Comparison of ENCODE assay signal across 32 cellular contexts in the genomic region with DNA sequence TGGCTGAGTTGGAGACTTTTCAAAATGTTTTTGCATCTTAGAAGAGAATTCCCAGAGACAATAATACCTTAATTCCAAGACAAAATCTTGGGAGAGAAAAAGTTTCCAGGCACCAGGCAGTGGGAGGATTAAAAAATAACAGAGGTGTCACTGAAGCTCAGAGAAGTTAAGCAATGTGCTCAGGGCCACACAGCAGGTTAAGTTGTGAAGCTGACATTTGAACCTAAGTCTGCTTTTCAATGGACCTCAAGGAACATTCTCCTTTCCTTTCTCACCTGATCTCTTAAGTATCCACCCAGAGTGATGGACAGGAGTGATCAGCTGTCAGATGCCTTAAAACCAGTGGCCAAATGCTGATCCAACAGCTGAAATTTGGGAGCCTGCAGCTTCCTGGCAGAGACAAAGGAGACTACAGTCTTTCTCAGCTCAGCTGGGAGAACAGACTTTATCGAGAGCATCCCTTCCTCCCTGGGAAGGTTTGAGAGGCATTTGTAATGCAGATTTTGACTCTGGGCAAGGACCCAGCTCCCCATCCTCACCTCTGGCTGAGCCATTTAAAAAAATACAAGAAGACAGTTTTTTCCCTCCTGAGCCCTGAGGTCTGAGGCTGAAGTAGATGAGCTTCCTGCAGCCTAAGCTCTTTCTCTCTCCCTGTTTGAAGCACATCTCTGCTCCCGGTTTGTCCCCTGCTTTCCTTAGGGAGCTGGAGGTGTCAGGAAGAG.
DNase-seq lines count a peak whose midpoint lies in the region; ATAC-seq, FAIRE-seq and TF ChIP-seq lines count a peak whose summit lies in the region.
"Had no signal": no experiment of that assay in that cellular context is flagged by ENCODE, and none has a peak within 500 bp of the region (broad histone marks: within the 10 kb centered on the region; RNA-seq: fewer than 3 reads in every experiment).

No MANE protein-coding gene starts in this region.

- intact Hi-C loops in tibial artery (cut with DNase I; ENCODE audit: low total_unique reads): no loop called here
- intact Hi-C loops in body of pancreas (cut with DNase I): no loop called here

- H3K4me2 ChIP-seq in BLaER1 treated with 17β-estradiol and CSF1 and Interleukin-3, amounts not matched to agents 10 nM and 100 nM: peak overlapping the region in 9 of 11 experiments; percentile 56 to 69 (median 65); a peak in 18 of 22 replicates
- H3K4me2 ChIP-seq: KMS-11 had no signal

- H3K9me3 Mint-ChIP-seq in central memory CD8-positive, alpha-beta T cell: no peaks in the 10 kb centered on the region
- H3K9me3 Mint-ChIP-seq: dendritic cell treated with granulocyte-macrophage colony-stimulating factor and Interleukin-4, amounts not matched to agents 40 ng/mL and 50 ng/mL, for 4 days; T-helper 2 cell treated with Interferon-gamma antibody and Interleukin-4, amounts not matched to agents 5 μg/mL and 100 μg/mL, for 36 hours had no signal

- 0% methylated on average over 2 of the region's 2 CpGs for WGBS in body of pancreas, 2 donors

- H3K27ac ChIP-seq in BLaER1 treated with 17β-estradiol and CSF1 and Interleukin-3, amounts not matched to agents 10 nM and 100 nM: no peak overlapping the region
- no peak overlapping the region for H3K27ac ChIP-seq in HUES6 (ENCODE audit: low read depth, low read length)
- H3K27ac ChIP-seq in tibial artery: no peak overlapping the region
- H3K27ac ChIP-seq in body of pancreas: no peak overlapping the region
- H3K27ac ChIP-seq: BLaER1, cardiac muscle cell, KMS-11, pancreas, SK-N-MC, spleen, uterus had no signal

- H3K4me3 Mint-ChIP-seq in central memory CD8-positive, alpha-beta T cell: peak overlapping the region; percentile 21
- H3K4me3 Mint-ChIP-seq: activated CD8-positive, alpha-beta memory T cell treated with anti-CD3 and anti-CD28 coated beads, Interleukin-2, amount 10 ng/mL, durations not matched to agents 7 days and 5 days; dendritic cell treated with granulocyte-macrophage colony-stimulating factor and Interleukin-4, amounts not matched to agents 40 ng/mL and 50 ng/mL, for 4 days; naive thymus-derived CD8-positive, alpha-beta T cell; stimulated activated memory B cell treated with anti-CD40 and anti-IgM and Interleukin-4, amounts not matched to agents 10 μg/mL and 1 μg/mL and 100 μg/mL, for 72 hours; T-helper 2 cell treated with Interferon-gamma antibody and Interleukin-4, amounts not matched to agents 5 μg/mL and 100 μg/mL, for 36 hours had no signal

- peaks cover 6% of the 10 kb centered on the region for H3K36me3 Mint-ChIP-seq in central memory CD8-positive, alpha-beta T cell (ENCODE audit: insufficient read depth)
- H3K36me3 Mint-ChIP-seq: activated CD8-positive, alpha-beta memory T cell treated with anti-CD3 and anti-CD28 coated beads, Interleukin-2, amount 10 ng/mL, durations not matched to agents 7 days and 5 days; naive thymus-derived CD8-positive, alpha-beta T cell; stimulated activated memory B cell treated with anti-CD40 and anti-IgM and Interleukin-4, amounts not matched to agents 10 μg/mL and 1 μg/mL and 100 μg/mL, for 72 hours had no signal

- H4K20me1 ChIP-seq in BLaER1 treated with 17β-estradiol and CSF1 and Interleukin-3, amounts not matched to agents 10 nM and 100 nM: no peaks in the 10 kb centered on the region
- H4K20me1 ChIP-seq: BLaER1 had no signal

- peaks cover 39% of the 10 kb centered on the region for H3K27me3 Mint-ChIP-seq in central memory CD8-positive, alpha-beta T cell

- H3K9me3 ChIP-seq in BLaER1 treated with 17β-estradiol and CSF1 and Interleukin-3, amounts not matched to agents 10 nM and 100 nM (replicated peaks in 1 of 11): peaks cover 0 to 5% (median 0%) of the 10 kb centered on the region in 11 experiments; a peak in 1 of 22 replicates
- H3K9me3 ChIP-seq in HUES6 (ENCODE audit: control insufficient read depth, insufficient read depth, low read depth, low read length): peaks cover 12% of the 10 kb centered on the region; the same call in 1 of the 2 replicates
- no peaks in the 10 kb centered on the region for H3K9me3 ChIP-seq in tibial artery
- H3K9me3 ChIP-seq in body of pancreas: no peaks in the 10 kb centered on the region
- H3K9me3 ChIP-seq: pancreas, spleen, uterus had no signal

- no peak for DNase-seq in central memory CD8-positive, alpha-beta T cell (ENCODE audit: low spot score in 2 of 2)
- DNase-seq in iPS-NIHi11 (ENCODE audit: low spot score) (peak; percentile 77), mucosa of gallbladder (ENCODE audit: low spot score) (no peak), tibial artery (no peak), body of pancreas (no peak), RCC 7860 (ENCODE audit: low spot score) (no peak)
- DNase-seq: ACHN; activated CD4-positive, alpha-beta T cell treated with anti-CD3 and anti-CD28 coated beads, Interleukin-2, amount 50 U/mL, for 1 hour; activated CD8-positive, alpha-beta memory T cell treated with anti-CD3 and anti-CD28 coated beads, Interleukin-2, amount 10 ng/mL, durations not matched to agents 7 days and 5 days; activated naive CD4-positive, alpha-beta T cell treated with anti-CD3 and anti-CD28 coated beads, Interleukin-2, amount 50 U/mL, for 16 hours; EL; mesenchymal stem cell; naive thymus-derived CD8-positive, alpha-beta T cell; NCI-H1436 treated with DMSO at 0.1 percent for 48 hours; NCI-H2171; NCI-H748 treated with DMSO at 0.1 percent for 48 hours; pancreas; right cardiac atrium; spleen; stimulated activated CD4-positive, alpha-beta T cell treated with anti-CD3 and anti-CD28 coated beads, Interleukin-2, amount 100 ng/mL, for 48 hours; uterus had no signal

- H3K4me1 Mint-ChIP-seq in central memory CD8-positive, alpha-beta T cell: peaks cover 12% of the 10 kb centered on the region
- H3K4me1 Mint-ChIP-seq: activated CD8-positive, alpha-beta memory T cell treated with anti-CD3 and anti-CD28 coated beads, Interleukin-2, amount 10 ng/mL, durations not matched to agents 7 days and 5 days; stimulated activated memory B cell treated with anti-CD40 and anti-IgM and Interleukin-4, amounts not matched to agents 10 μg/mL and 1 μg/mL and 100 μg/mL, for 72 hours had no signal

- H3K9ac ChIP-seq in BLaER1 treated with 17β-estradiol and CSF1 and Interleukin-3, amounts not matched to agents 10 nM and 100 nM: 0 out of 22 replicates have a peak overlapping the region, but pooled peaks of 1 of the 11 experiments have one; percentile 9
- peak overlapping the region; percentile 27 for H3K9ac ChIP-seq in HUES6 (ENCODE audit: low read length)
- H3K9ac ChIP-seq: BLaER1, KMS-11 had no signal

- no peak overlapping the region for H3K4me3 ChIP-seq in BLaER1 treated with 17β-estradiol and CSF1 and Interleukin-3, amounts not matched to agents 10 nM and 100 nM
- H3K4me3 ChIP-seq in HUES6 (ENCODE audit: low read depth, low read length) (peak overlapping the region; percentile 33), tibial artery (no peak overlapping the region), body of pancreas (no peak overlapping the region)
- H3K4me3 ChIP-seq: BLaER1, cardiac muscle cell, pancreas, SK-N-MC, spleen, uterus had no signal

- TF ChIP-seq CTCF in tibial artery (IDR thresholded peaks at IDR 0.05) (no peak), body of pancreas (IDR thresholded peaks at IDR 0.05) (no peak)

- H3K4me1 ChIP-seq in BLaER1 treated with 17β-estradiol and CSF1 and Interleukin-3, amounts not matched to agents 10 nM and 100 nM: peaks cover 11 to 18% (median 15%) of the 10 kb centered on the region in 10 experiments
- H3K4me1 ChIP-seq in HUES6 (ENCODE audit: control insufficient read depth, insufficient read depth, low read length): peaks cover 22% of the 10 kb centered on the region
- H3K4me1 ChIP-seq in tibial artery: no peaks in the 10 kb centered on the region
- H3K4me1 ChIP-seq in body of pancreas: no peaks in the 10 kb centered on the region
- H3K4me1 ChIP-seq: pancreas, spleen, uterus had no signal

- H3K27me3 ChIP-seq in BLaER1 treated with 17β-estradiol and CSF1 and Interleukin-3, amounts not matched to agents 10 nM and 100 nM: no peaks in the 10 kb centered on the region
- no peaks in the 10 kb centered on the region for H3K27me3 ChIP-seq in HUES6 (ENCODE audit: control insufficient read depth, insufficient read depth, low read length)
- no peaks in the 10 kb centered on the region for H3K27me3 ChIP-seq in tibial artery
- H3K27me3 ChIP-seq in body of pancreas: no peaks in the 10 kb centered on the region
- H3K27me3 ChIP-seq: BLaER1, cardiac muscle cell, uterus had no signal

- no peaks in the 10 kb centered on the region for H3K36me3 ChIP-seq in BLaER1 treated with 17β-estradiol and CSF1 and Interleukin-3, amounts not matched to agents 10 nM and 100 nM
- H3K36me3 ChIP-seq in HUES6 (ENCODE audit: control insufficient read depth, insufficient read depth, low read length) (no peaks in the 10 kb centered on the region), tibial artery (no peaks in the 10 kb centered on the region), body of pancreas (replicated peaks in 1 of 2; ENCODE audit: insufficient read depth in 1 of 2, low read depth in 2 of 2) (no peaks in the 10 kb centered on the region)
- H3K36me3 ChIP-seq: BLaER1, cardiac muscle cell, pancreas, spleen, uterus had no signal

- no peak for FAIRE-seq in RCC 7860 (lab: Jason Lieb, UNC)
- FAIRE-seq: D721Med, pancreas had no signal

- no peak for ATAC-seq in central memory CD8-positive, alpha-beta T cell (replicated peaks; ENCODE audit: extremely low read depth, poor library complexity, severe bottlenecking)
- ATAC-seq in body of pancreas: no peak
- ATAC-seq: activated CD8-positive, alpha-beta memory T cell treated with anti-CD3 and anti-CD28 coated beads, Interleukin-2, amount 10 ng/mL, durations not matched to agents 7 days and 5 days; left lobe of liver; naive thymus-derived CD8-positive, alpha-beta T cell; pancreas; right cardiac atrium; stimulated activated memory B cell treated with anti-CD40 and anti-IgM and Interleukin-4, amounts not matched to agents 10 μg/mL and 1 μg/mL and 100 μg/mL, for 72 hours had no signal

- TF ChIP-seq POLR2A in body of pancreas (IDR thresholded peaks at IDR 0.05): no peak

- H3K27ac Mint-ChIP-seq in central memory CD8-positive, alpha-beta T cell (ENCODE audit: low read depth): peak overlapping the region; percentile 19
- H3K27ac Mint-ChIP-seq: activated CD8-positive, alpha-beta memory T cell treated with anti-CD3 and anti-CD28 coated beads, Interleukin-2, amount 10 ng/mL, durations not matched to agents 7 days and 5 days; dendritic cell treated with granulocyte-macrophage colony-stimulating factor and Interleukin-4, amounts not matched to agents 40 ng/mL and 50 ng/mL, for 4 days; naive thymus-derived CD8-positive, alpha-beta T cell; stimulated activated memory B cell treated with anti-CD40 and anti-IgM and Interleukin-4, amounts not matched to agents 10 μg/mL and 1 μg/mL and 100 μg/mL, for 72 hours; T-helper 2 cell treated with Interferon-gamma antibody and Interleukin-4, amounts not matched to agents 5 μg/mL and 100 μg/mL, for 36 hours had no signal
